26 cellular contexts compared by ENCODE assay signal in the genomic region with DNA sequence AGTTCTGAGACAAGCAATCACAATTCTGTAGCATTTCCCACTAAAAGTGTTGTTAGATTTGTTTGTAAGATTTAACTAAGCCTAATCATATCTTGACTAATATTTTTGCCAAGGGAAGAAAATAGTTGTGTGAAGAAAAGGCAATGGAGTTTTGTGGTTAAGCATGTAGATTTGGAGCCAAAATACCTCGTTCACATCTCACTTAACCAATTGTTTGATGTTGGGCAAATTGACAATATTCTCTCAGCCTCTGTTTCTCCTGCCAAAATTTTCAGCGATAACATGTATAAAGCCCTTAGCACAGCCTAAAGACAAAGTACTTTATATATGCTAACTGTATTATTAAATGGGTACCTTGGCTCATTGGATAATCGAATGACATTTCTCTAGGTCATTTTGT.
"Had no signal": no experiment of that assay in that cellular context is flagged by ENCODE, and none has a peak within 500 bp of the region (broad histone marks: within the 10 kb centered on the region; RNA-seq: fewer than 3 reads in every experiment).

No MANE protein-coding gene starts in this region.

- H3K9me3 Mint-ChIP-seq: dendritic cell treated with granulocyte-macrophage colony-stimulating factor and Interleukin-4, amounts not matched to agents 40 ng/mL and 50 ng/mL, for 4 days; effector memory CD8-positive, alpha-beta T cell had no signal

- H3K4me3 ChIP-seq: coronary artery, esophagus squamous epithelium, gastrocnemius medialis, heart left ventricle, hepatocyte, left lung, lower lobe of right lung, mucosa of descending colon had no signal

- FAIRE-seq: colon, endometrium had no signal

- H3K36me3 Mint-ChIP-seq: immature natural killer cell had no signal

- H3K27ac Mint-ChIP-seq: dendritic cell treated with granulocyte-macrophage colony-stimulating factor and Interleukin-4, amounts not matched to agents 40 ng/mL and 50 ng/mL, for 4 days; effector memory CD8-positive, alpha-beta T cell; endodermal cell; immature natural killer cell; mesothelial cell of epicardium; naive B cell had no signal

- H3K9me3 ChIP-seq: esophagus squamous epithelium, gastrocnemius medialis, lower lobe of right lung, mucosa of descending colon had no signal

- H3K36me3 ChIP-seq: esophagus squamous epithelium, gastrocnemius medialis, heart left ventricle, left lung, lower lobe of right lung had no signal

- H2AFZ ChIP-seq: hepatocyte had no signal

- H3K79me2 ChIP-seq: hepatocyte had no signal

- H3K27me3 Mint-ChIP-seq: dendritic cell treated with granulocyte-macrophage colony-stimulating factor and Interleukin-4, amounts not matched to agents 40 ng/mL and 50 ng/mL, for 4 days had no signal

- DNase-seq: effector CD8-positive, alpha-beta T cell; effector memory CD8-positive, alpha-beta T cell; endodermal cell; erythroblast; esophagus squamous epithelium; foreskin fibroblast; foreskin melanocyte; gastrocnemius medialis; heart left ventricle; hypothalamus; immature natural killer cell; islet precursor cell; left cardiac atrium; left lung; left ventricle myocardium superior; lower lobe of right lung; mesenchymal stem cell; mucosa of descending colon; naive B cell had no signal

- H3K4me3 Mint-ChIP-seq: dendritic cell treated with granulocyte-macrophage colony-stimulating factor and Interleukin-4, amounts not matched to agents 40 ng/mL and 50 ng/mL, for 4 days; effector memory CD8-positive, alpha-beta T cell; endodermal cell; immature natural killer cell; mesothelial cell of epicardium; naive B cell had no signal

- H3K4me1 ChIP-seq: esophagus squamous epithelium, gastrocnemius medialis, heart left ventricle, left lung, lower lobe of right lung had no signal

- H3K27me3 ChIP-seq: esophagus squamous epithelium, gastrocnemius medialis, heart left ventricle, hepatocyte, left lung had no signal

- H3K4me1 Mint-ChIP-seq: endodermal cell, immature natural killer cell, naive B cell had no signal

- H3K27ac ChIP-seq: coronary artery, epithelial cell of prostate, esophagus squamous epithelium, gastrocnemius medialis, heart left ventricle, hepatocyte, left lung, lower lobe of right lung had no signal

- H3K4me2 ChIP-seq: hepatocyte had no signal
